In the genomic region with DNA sequence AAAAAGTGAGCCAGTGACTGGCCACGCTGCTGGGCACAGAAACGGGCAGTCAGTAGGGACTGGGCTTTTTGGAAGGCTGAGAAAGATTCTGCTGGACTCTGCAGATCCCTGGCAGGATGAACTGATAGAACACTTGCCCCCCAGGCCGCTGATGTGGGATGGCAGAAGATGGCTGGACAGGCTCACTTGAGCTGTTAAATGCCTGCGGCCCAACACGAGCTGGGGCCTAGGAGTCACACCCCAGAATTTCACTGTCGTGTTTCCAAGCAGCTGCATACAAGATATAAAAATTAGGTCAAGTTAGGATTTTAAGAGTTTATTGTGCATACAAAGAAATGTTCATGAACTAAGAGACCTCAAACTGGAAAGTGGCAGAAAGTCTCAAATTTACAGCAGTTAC, we compare ENCODE assay signal across 17 cellular contexts. TPM values are rescaled to one million over a fixed set of nuclear protein-coding genes. Genes with fewer than 3 reads are reported as not detected.
DNase-seq lines count a peak whose midpoint lies in the region; ATAC-seq and TF ChIP-seq lines count a peak whose summit lies in the region.
"Had no signal": no experiment of that assay in that cellular context is flagged by ENCODE, and none has a peak within 500 bp of the region (broad histone marks: within the 10 kb centered on the region; RNA-seq: fewer than 3 reads in every experiment).

No MANE protein-coding gene starts in this region.

- H4K91ac ChIP-seq in IMR-90 (ENCODE audit: insufficient read depth, low read depth, low read length): peak overlapping the region; percentile 67

- H3K27me3 ChIP-seq in left ventricle myocardium inferior (ENCODE audit: low read depth): no peaks in the 10 kb centered on the region
- H3K27me3 ChIP-seq in right atrium auricular region: no peaks in the 10 kb centered on the region
- H3K27me3 ChIP-seq in IMR-90 (ENCODE audit: control insufficient read depth, insufficient read depth, low read length): peaks cover 14% of the 10 kb centered on the region
- no peaks in the 10 kb centered on the region for H3K27me3 ChIP-seq in mesendoderm (ENCODE audit: insufficient read depth, low read length, poor library complexity)
- no peaks in the 10 kb centered on the region for H3K27me3 ChIP-seq in suprapubic skin

- H3K27ac ChIP-seq in left ventricle myocardium inferior (replicated peaks) (peak overlapping the region; percentile 15), right atrium auricular region (no peak overlapping the region), IMR-90 (ENCODE audit: insufficient read depth, low read length) (peak overlapping the region; percentile 96), mesendoderm (ENCODE audit: low read depth, low read length) (no peak overlapping the region), suprapubic skin (peak overlapping the region; percentile 17)

- H3K36me3 ChIP-seq in left ventricle myocardium inferior (no peaks in the 10 kb centered on the region), right atrium auricular region (no peaks in the 10 kb centered on the region), IMR-90 (ENCODE audit: control insufficient read depth, insufficient read depth, low read length) (no peaks in the 10 kb centered on the region), mesendoderm (ENCODE audit: control insufficient read depth, insufficient read depth, low read length) (no peaks in the 10 kb centered on the region), suprapubic skin (no peaks in the 10 kb centered on the region)

- ATAC-seq in IMR-90 (ENCODE audit: low read depth): peak; percentile 10
- no peak for ATAC-seq in HG02970 (IDR thresholded peaks at IDR 0.05; ENCODE audit: low FRiP score, unreplicated experiment)

- H3K79me1 ChIP-seq in IMR-90 (ENCODE audit: low read depth in 1 of 2, low read length in 2 of 2) (no peaks in the 10 kb centered on the region), mesendoderm (ENCODE audit: low read length) (no peaks in the 10 kb centered on the region)

- TF ChIP-seq POLR2A in IMR-90 (IDR thresholded peaks at IDR 0.05; ENCODE audit: low read depth, low read length) (no peak), suprapubic skin (IDR thresholded peaks at IDR 0.05) (no peak)

- H3K4me3 ChIP-seq in left ventricle myocardium inferior: no peak overlapping the region
- no peak overlapping the region for H3K4me3 ChIP-seq in right atrium auricular region
- H3K4me3 ChIP-seq in IMR-90 (ENCODE audit: insufficient read depth, low read depth, low read length): no peak overlapping the region
- H3K4me3 ChIP-seq in mesendoderm (ENCODE audit: low read length): no peak overlapping the region
- no peak overlapping the region for H3K4me3 ChIP-seq in suprapubic skin
- no peak overlapping the region for H3K4me3 ChIP-seq in foreskin fibroblast (ENCODE audit: low read depth in 1 of 2, low read length in 2 of 2)

- H4K20me1 ChIP-seq in IMR-90 (ENCODE audit: insufficient read depth, low read length): peaks cover 11% of the 10 kb centered on the region; the same call in 1 of the 2 replicates

- H3K27ac Mint-ChIP-seq in activated CD4-positive, alpha-beta memory T cell treated with anti-CD3 and anti-CD28 coated beads, Interleukin-2, amount 10 ng/mL, durations not matched to agents 7 days and 5 days: no peak overlapping the region

- H4K8ac ChIP-seq in IMR-90 (ENCODE audit: low read depth in 2 of 2, low read length in 2 of 2): peak overlapping the region; percentile 20 to 27; a peak in 3 of 4 replicates
- H4K8ac ChIP-seq in mesendoderm (ENCODE audit: low read depth, low read length): no peak overlapping the region

- H4K5ac ChIP-seq in IMR-90 (ENCODE audit: low read depth, low read length) (peak overlapping the region; percentile 28), mesendoderm (ENCODE audit: low read length) (no peak overlapping the region)

- no CpG with 5 or more reads among the region's 6 CpGs for WGBS in IMR-90 (ENCODE audit: extremely low coverage in 2 of 2, insufficient read length in 1 of 2), 2 experiments
- WGBS in mesendoderm (ENCODE audit: extremely low coverage, insufficient coverage, low lambda C conversion rate): no CpG with 5 or more reads among the region's 6 CpGs
- 72% methylated on average over 6 of the region's 6 CpGs for WGBS in suprapubic skin

- H3K56ac ChIP-seq in IMR-90 (ENCODE audit: extremely low read depth, insufficient read depth, low read length) (peak overlapping the region; percentile 37; the same call in 1 of the 2 replicates), mesendoderm (ENCODE audit: low read length) (peak overlapping the region; percentile 35)

- H2BK15ac ChIP-seq in IMR-90 (ENCODE audit: low read depth, low read length) (peak overlapping the region; percentile 22; the same call in 2 of the 3 replicates), mesendoderm (replicated peaks; ENCODE audit: low read depth) (no peak overlapping the region)

- BruUV-seq in IMR-90 (replicated peaks; lab: Mats Ljungman, UMichigan): no TSS peak

- peaks cover 11% of the 10 kb centered on the region for H3K27me3 Mint-ChIP-seq in activated CD4-positive, alpha-beta memory T cell treated with anti-CD3 and anti-CD28 coated beads, Interleukin-2, amount 10 ng/mL, durations not matched to agents 7 days and 5 days

- in situ Hi-C loops in IMR-90 (cut with MboI; ENCODE audit: low sequenced_read_pairs): no loop called here

- no peaks in the 10 kb centered on the region for H3K9me3 Mint-ChIP-seq in activated CD4-positive, alpha-beta memory T cell treated with anti-CD3 and anti-CD28 coated beads, Interleukin-2, amount 10 ng/mL, durations not matched to agents 7 days and 5 days
- H3K9me3 Mint-ChIP-seq: CD14-positive monocyte had no signal

- H3K23ac ChIP-seq in IMR-90 (ENCODE audit: low read depth, low read length) (no peak overlapping the region), mesendoderm (ENCODE audit: low read length) (no peak overlapping the region)

- no peak for DNase-seq in left ventricle myocardium inferior
- no peak for DNase-seq in right atrium auricular region (ENCODE audit: low spot score)
- no peak for DNase-seq in IMR-90
- no peak for DNase-seq in mesendoderm
- no peak for DNase-seq in suprapubic skin (ENCODE audit: low spot score in 2 of 2)
- no peak for DNase-seq in activated CD4-positive, alpha-beta memory T cell treated with anti-CD3 and anti-CD28 coated beads, Interleukin-2, amount 10 ng/mL, durations not matched to agents 7 days and 5 days
- no peak for DNase-seq in foreskin fibroblast
- DNase-seq: COR-L47, NCI-H1092, NCI-H146, NCI-H2081 treated with DMSO at 0.1 percent for 48 hours, NCI-H510A treated with DMSO at 0.1 percent for 48 hours had no signal

- POLR2A ChIA-PET in IMR-90 (lab: Charles Lee; ENCODE audit: unreplicated experiment): interaction anchor here (0.7 kb wide), 1 partner anchor 9 kb away, joined by 3 read pairs; no protein-coding TSS in a partner anchor
- POLR2A ChIA-PET in activated CD4-positive, alpha-beta memory T cell treated with anti-CD3 and anti-CD28 coated beads, Interleukin-2, amount 10 ng/mL, durations not matched to agents 7 days and 5 days (lab: Charles Lee): no interaction called here

- H3K9me1 ChIP-seq in IMR-90 (ENCODE audit: insufficient read depth, low read length): peaks cover 10% of the 10 kb centered on the region

- H3K4me2 ChIP-seq in IMR-90 (ENCODE audit: low read depth, low read length) (peak overlapping the region; percentile 25), mesendoderm (ENCODE audit: low read length) (no peak overlapping the region)

- no peak for TF ChIP-seq RAD21 in IMR-90 (IDR thresholded peaks at IDR 0.05; ENCODE audit: low read length)

- TF ChIP-seq EP300 in suprapubic skin (IDR thresholded peaks at IDR 0.05): no peak

- H3K18ac ChIP-seq in IMR-90 (ENCODE audit: low read depth, low read length) (peak overlapping the region; percentile 58), mesendoderm (ENCODE audit: low read length) (peak overlapping the region; percentile 14)

- H3K9me3 ChIP-seq in left ventricle myocardium inferior (replicated peaks): no peaks in the 10 kb centered on the region
- H3K9me3 ChIP-seq in right atrium auricular region: no peaks in the 10 kb centered on the region
- H3K9me3 ChIP-seq in IMR-90 (ENCODE audit: control insufficient read depth, insufficient read depth, low read length): no peaks in the 10 kb centered on the region
- no peaks in the 10 kb centered on the region for H3K9me3 ChIP-seq in suprapubic skin

- H3K36me3 Mint-ChIP-seq in activated CD4-positive, alpha-beta memory T cell treated with anti-CD3 and anti-CD28 coated beads, Interleukin-2, amount 10 ng/mL, durations not matched to agents 7 days and 5 days (ENCODE audit: low read depth): no peaks in the 10 kb centered on the region
- H3K36me3 Mint-ChIP-seq: CD14-positive monocyte had no signal

- no peaks in the 10 kb centered on the region for H3K79me2 ChIP-seq in mesendoderm (ENCODE audit: control insufficient read depth, insufficient read depth, low read length)

- CTCF ChIA-PET in IMR-90 (lab: Yijun Ruan, JAX): interaction anchor here (0.5 to 1.6 kb wide), 6 partner anchors 34 to 205 kb away, joined by 3 to 9 read pairs (median 3); no protein-coding TSS in a partner anchor
- CTCF ChIA-PET in activated CD4-positive, alpha-beta memory T cell treated with anti-CD3 and anti-CD28 coated beads, Interleukin-2, amount 10 ng/mL, durations not matched to agents 7 days and 5 days (lab: Charles Lee): interaction anchor here (1.6 kb wide), 1 partner anchor 13 kb away, joined by 6 read pairs; no protein-coding TSS in a partner anchor

- TF ChIP-seq CTCF in left ventricle myocardium inferior (IDR thresholded peaks at IDR 0.05; ENCODE audit: borderline replicate concordance) (no peak), right atrium auricular region (IDR thresholded peaks at IDR 0.05) (no peak), IMR-90 (conservative IDR thresholded peaks at IDR 0.05; ENCODE audit: low read depth, low read length) (no peak), suprapubic skin (IDR thresholded peaks at IDR 0.05) (no peak), foreskin fibroblast (IDR thresholded peaks at IDR 0.05; ENCODE audit: low read depth, low read length) (no peak)

- dilution Hi-C loops in IMR-90 (cut with HindIII; ENCODE audit: low sequenced_read_pairs, unreplicated experiment): no loop called here

- H2AK5ac ChIP-seq in IMR-90 (ENCODE audit: low read depth, low read length) (peak overlapping the region; percentile 65), mesendoderm (ENCODE audit: low read length) (no peak overlapping the region)

- no peak overlapping the region for H2AFZ ChIP-seq in IMR-90 (replicated peaks; ENCODE audit: low read length, poor library complexity)

- H2BK5ac ChIP-seq in IMR-90 (ENCODE audit: low read depth, low read length, poor library complexity, severe bottlenecking): peak overlapping the region; percentile 66
- H2BK5ac ChIP-seq in mesendoderm (ENCODE audit: low read length): no peak overlapping the region

- H2BK20ac ChIP-seq in IMR-90 (ENCODE audit: low read depth, low read length): peak overlapping the region; percentile 9

- no peaks in the 10 kb centered on the region for H3K4me1 Mint-ChIP-seq in activated CD4-positive, alpha-beta memory T cell treated with anti-CD3 and anti-CD28 coated beads, Interleukin-2, amount 10 ng/mL, durations not matched to agents 7 days and 5 days

- H3K4ac ChIP-seq in IMR-90 (ENCODE audit: low read depth, low read length): peak overlapping the region; percentile 59
- no peak overlapping the region for H3K4ac ChIP-seq in mesendoderm (ENCODE audit: low read depth, low read length)

- peak overlapping the region; percentile 59 for H3K9ac ChIP-seq in IMR-90 (ENCODE audit: low read depth, low read length)
- H3K9ac ChIP-seq in mesendoderm (ENCODE audit: low read length): no peak overlapping the region
- H3K9ac ChIP-seq: KMS-11 had no signal

- H3K4me3 Mint-ChIP-seq in activated CD4-positive, alpha-beta memory T cell treated with anti-CD3 and anti-CD28 coated beads, Interleukin-2, amount 10 ng/mL, durations not matched to agents 7 days and 5 days: no peak overlapping the region
- H3K4me3 Mint-ChIP-seq: CD14-positive monocyte had no signal

- H2BK120ac ChIP-seq in IMR-90 (ENCODE audit: low read depth, low read length) (peak overlapping the region; percentile 64), mesendoderm (ENCODE audit: low read depth, low read length) (no peak overlapping the region)

- H3K4me1 ChIP-seq in left ventricle myocardium inferior (no peaks in the 10 kb centered on the region), right atrium auricular region (no peaks in the 10 kb centered on the region), IMR-90 (ENCODE audit: control insufficient read depth, insufficient read depth, low read length) (peaks cover 23% of the 10 kb centered on the region), mesendoderm (ENCODE audit: control insufficient read depth, low read depth, low read length) (peaks cover 5% of the 10 kb centered on the region), suprapubic skin (peaks cover 8% of the 10 kb centered on the region)

- intact Hi-C loops in left ventricle myocardium inferior (cut with micrococcal nuclease) (no loop called here), IMR-90 (cut with micrococcal nuclease) (loop anchor here (2.0 kb wide), 1 partner anchor 58 kb away; no protein-coding TSS in a partner anchor)

- peak overlapping the region; percentile 81 for H3K14ac ChIP-seq in IMR-90 (replicated peaks; ENCODE audit: low read depth, low read length)

- H2AK9ac ChIP-seq in IMR-90 (replicated peaks; ENCODE audit: low read depth, low read length, poor library complexity): no peak overlapping the region

RNA-seq across cellular contexts. Expression of gene GLDN, which starts 26.9 kb away (rescaled TPM):
- total RNA-seq in left ventricle myocardium inferior (4.8 TPM), right atrium auricular region (1 to 10 TPM; 1.9 to 9.4 TPM), IMR-90 (2012; rRNA removed) (under 0.01 TPM in 1 of 2 replicates, not detected in the other), suprapubic skin (1 to 10 TPM; 4.2 to 6.0 (median 4.7) TPM)
- not detected in 2 replicates for polyA plus RNA-seq in IMR-90 (2012; rRNA removed)
- 0.02 and 0.14 TPM in 2 replicates for polyA plus RNA-seq in IMR-90 (2012; cell fraction: cytosol; rRNA removed)
- 0.02 TPM in 1 of 2 replicates, not detected in the other for polyA plus RNA-seq in IMR-90 (2012; cell fraction: nucleus; rRNA removed; ENCODE audit: low replicate concordance)
- 0.08 TPM for polyA plus RNA-seq in mesendoderm (2013, experiment 1 of 2)
- 0.10 TPM for polyA plus RNA-seq in mesendoderm (2013, experiment 2 of 2)
- total RNA-seq in activated CD4-positive, alpha-beta memory T cell treated with anti-CD3 and anti-CD28 coated beads, Interleukin-2, amount 10 ng/mL, durations not matched to agents 7 days and 5 days: not detected
- total RNA-seq: MCF 10A had no signal
- polyA plus RNA-seq: CD14-positive monocyte had no signal

RNA-seq across cellular contexts. Expression of gene CYP19A1, which starts 29.9 kb away (rescaled TPM):
- 0.60 TPM for total RNA-seq in left ventricle myocardium inferior
- total RNA-seq in right atrium auricular region: 1 to 10 TPM in 1 of 2 donors, not detected in 1; 2.4 TPM
- not detected in 2 replicates for total RNA-seq in IMR-90 (2012; rRNA removed)
- polyA plus RNA-seq in IMR-90 (2012; rRNA removed): not detected in 2 replicates
- not detected in 2 replicates for polyA plus RNA-seq in IMR-90 (2012; cell fraction: cytosol; rRNA removed)
- polyA plus RNA-seq in IMR-90 (2012; cell fraction: nucleus; rRNA removed; ENCODE audit: low replicate concordance): 0.10 TPM in 1 of 2 replicates, not detected in the other
- polyA plus RNA-seq in mesendoderm (2013, experiment 1 of 2): 0.55 TPM
- 0.60 TPM for polyA plus RNA-seq in mesendoderm (2013, experiment 2 of 2)
- 1 to 10 TPM; 2.7 to 6.8 (median 5.6) TPM for total RNA-seq in suprapubic skin
- total RNA-seq in activated CD4-positive, alpha-beta memory T cell treated with anti-CD3 and anti-CD28 coated beads, Interleukin-2, amount 10 ng/mL, durations not matched to agents 7 days and 5 days: not detected
- total RNA-seq: A172, MCF 10A had no signal
- polyA plus RNA-seq: CD14-positive monocyte had no signal

Comparison
In these comparisons a context has a peak if more than half of its experiments do, and no peak if none do; other contexts are left out.
1. H3K27ac ChIP-seq: peak in left ventricle myocardium inferior (single experiment), IMR-90 (single experiment) and suprapubic skin (single experiment); none in right atrium auricular region (0 of 2) and mesendoderm (single experiment).